Comparison of ENCODE assay signal across 1 cellular context in genomic region chr12:12901158-12901791, GRCh38.
TF ChIP-seq lines count a peak whose summit lies in the region.

No MANE protein-coding gene starts in this region.

TF ChIP-seq in A549, 52 proteins besides CTCF, POLR2A, EP300 and RAD21 (continued from another document):
- no peak for TF ChIP-seq KDM1A (IDR thresholded peaks at IDR 0.05; ENCODE audit: low read depth)
- no peak for TF ChIP-seq KDM5A (IDR thresholded peaks at IDR 0.05)
- no peak for TF ChIP-seq BCL3 (IDR thresholded peaks at IDR 0.05)
- TF ChIP-seq JUNB (IDR thresholded peaks at IDR 0.05) = peak; percentile 47
- TF ChIP-seq ESRRA (IDR thresholded peaks at IDR 0.05; ENCODE audit: borderline replicate concordance, low read length) = no peak
- TF ChIP-seq ATOH8 (CRISPR knock-in tag; IDR thresholded peaks at IDR 0.05; ENCODE audit: low read depth) = no peak
- 0 out of 2 replicates have a peak, but pooled peaks have one; percentile 73 for TF ChIP-seq HOXA7 (CRISPR knock-in tag; IDR thresholded peaks at IDR 0.05)
- TF ChIP-seq ZC3H11A (IDR thresholded peaks at IDR 0.05) = no peak
- peak; percentile 41; the same call in 1 of the 2 replicates for TF ChIP-seq E2F6 (IDR thresholded peaks at IDR 0.05; ENCODE audit: borderline replicate concordance, low read depth)
- no peak for TF ChIP-seq ZNF302 (CRISPR knock-in tag; IDR thresholded peaks at IDR 0.05)
- TF ChIP-seq CEBPB (IDR thresholded peaks at IDR 0.05) = peak; percentile 73 to 88; a peak in 3 of 4 replicates
- TF ChIP-seq TFCP2L1 (CRISPR knock-in tag; IDR thresholded peaks at IDR 0.05) = no peak
- TF ChIP-seq RFX5 (IDR thresholded peaks at IDR 0.05) = no peak
- TF ChIP-seq MAX (IDR thresholded peaks at IDR 0.05) = peak; percentile 60
- peak; percentile 10 for TF ChIP-seq MAFK (IDR thresholded peaks at IDR 0.05; ENCODE audit: partially characterized antibody)
- no peak for TF ChIP-seq HES2 (IDR thresholded peaks at IDR 0.05)
- no peak for TF ChIP-seq CBX8 (IDR thresholded peaks at IDR 0.05)
- TF ChIP-seq EHMT2 (IDR thresholded peaks at IDR 0.05; ENCODE audit: low read depth) = no peak
- TF ChIP-seq TP53 (CRISPR knock-in tag; IDR thresholded peaks at IDR 0.05) = no peak
- TF ChIP-seq SREBF2 (IDR thresholded peaks at IDR 0.05) = no peak
- TF ChIP-seq USF2 (IDR thresholded peaks at IDR 0.05) = peak; percentile 66
- TF ChIP-seq MYC (IDR thresholded peaks at IDR 0.05; ENCODE audit: borderline replicate concordance, low read length) = no peak
- no peak for TF ChIP-seq PHF8 (IDR thresholded peaks at IDR 0.05; ENCODE audit: borderline replicate concordance, low read depth)
- no peak for TF ChIP-seq GATA3 (IDR thresholded peaks at IDR 0.05; ENCODE audit: borderline replicate concordance)
- TF ChIP-seq ZSCAN20 (CRISPR knock-in tag; IDR thresholded peaks at IDR 0.05) = no peak
- TF ChIP-seq FOXS1 (CRISPR knock-in tag; IDR thresholded peaks at IDR 0.05) = no peak
- no peak for TF ChIP-seq ELK1 (IDR thresholded peaks at IDR 0.05; ENCODE audit: low read depth, low read length)
- no peak for TF ChIP-seq MAZ (IDR thresholded peaks at IDR 0.05; ENCODE audit: borderline replicate concordance, low read depth, low read length)
- TF ChIP-seq RNF2 (IDR thresholded peaks at IDR 0.05; ENCODE audit: borderline replicate concordance, low read depth) = no peak
- 0 out of 5 replicates have a peak, but pooled peaks of 1 of the 2 experiments have one; percentile 42 for TF ChIP-seq JUN (IDR thresholded peaks at IDR 0.05)
- TF ChIP-seq FOSL2 (IDR thresholded peaks at IDR 0.05) = no peak
- peak; percentile 34 for TF ChIP-seq FOSL2 (CRISPR knock-in tag; IDR thresholded peaks at IDR 0.05)
- no peak for TF ChIP-seq BHLHE40 (IDR thresholded peaks at IDR 0.05; ENCODE audit: low read depth, low read length)
TF ChIP-seq in A549: peak in this region for 11.
